Comparison of ENCODE assay signal across 26 cellular contexts in genomic region chr10:31642296-31642695, GRCh38.
"Had no signal": no experiment of that assay in that cellular context is flagged by ENCODE, and none has a peak within 500 bp of the region (broad histone marks: within the 10 kb centered on the region; RNA-seq: fewer than 3 reads in every experiment).

No MANE protein-coding gene starts in this region.

- H3K9ac ChIP-seq: neural progenitor cell, parathyroid adenoma had no signal

- H3K27me3 ChIP-seq: gastrocnemius medialis, hepatocyte, left lung, neural progenitor cell, right lobe of liver, suprapubic skin, transverse colon, vagina had no signal

- H3K27ac ChIP-seq: epithelial cell of prostate, gastrocnemius medialis, hepatocyte, left lung, neural progenitor cell, parathyroid adenoma, right lobe of liver, suprapubic skin, transverse colon, vagina had no signal

- H3K4me1 ChIP-seq: gastrocnemius medialis, left lung, neural progenitor cell, parathyroid adenoma, right lobe of liver, suprapubic skin, transverse colon had no signal

- DNase-seq: effector CD8-positive, alpha-beta T cell; endodermal cell; foreskin fibroblast; gastrocnemius medialis; head of caudate nucleus; kidney; left cardiac atrium; left lung; mesenchymal stem cell; midbrain; naive thymus-derived CD4-positive, alpha-beta T cell; right lobe of liver; stimulated activated CD4-positive, alpha-beta T cell treated with anti-CD3 and anti-CD28 coated beads, Interleukin-12 subunit alpha, Interleukin-12 subunit beta, amount 100 ng/mL, for 4 hours; stimulated activated CD4-positive, alpha-beta T cell treated with anti-CD3 and anti-CD28 coated beads, Interleukin-1b, Interleukin-23, amount 100 ng/mL, for 48 hours; stimulated activated CD4-positive, alpha-beta T cell treated with anti-CD3 and anti-CD28 coated beads, Interleukin-4, amount 100 ng/mL, for 1 hour; stimulated activated CD8-positive, alpha-beta memory T cell treated with anti-CD3 and anti-CD28 coated beads, Interleukin-4, amount 100 ng/mL, for 48 hours; stimulated activated naive CD4-positive, alpha-beta T cell; stimulated activated naive CD8-positive, alpha-beta T cell treated with anti-CD3 and anti-CD28 coated beads, Interleukin-15, amount 100 ng/mL, for 72 hours; transverse colon had no signal

- H3K4me2 ChIP-seq: hepatocyte, neural progenitor cell, smooth muscle cell had no signal

- H3K36me3 ChIP-seq: gastrocnemius medialis, left lung, neural progenitor cell, right lobe of liver, suprapubic skin, transverse colon, vagina had no signal

- H3K79me2 ChIP-seq: hepatocyte, parathyroid adenoma had no signal

- H3K4me3 ChIP-seq: gastrocnemius medialis, hepatocyte, left lung, neural progenitor cell, right lobe of liver, smooth muscle cell, suprapubic skin, transverse colon, vagina had no signal
